In genomic region chr3:176055851-176056250, GRCh38 we compare ENCODE assay signal across 19 cellular contexts.
"Had no signal": no experiment of that assay in that cellular context is flagged by ENCODE, and none has a peak within 500 bp of the region (broad histone marks: within the 10 kb centered on the region; RNA-seq: fewer than 3 reads in every experiment).

No MANE protein-coding gene starts in this region.

- H3K27me3 ChIP-seq: gastrocnemius medialis, heart right ventricle, neutrophil, right lobe of liver, suprapubic skin, thyroid gland had no signal

- H3K36me3 Mint-ChIP-seq: naive thymus-derived CD8-positive, alpha-beta T cell; stimulated activated effector memory CD8-positive, alpha-beta T cell treated with anti-CD3 and anti-CD28 coated beads, Interleukin-12 subunit alpha, Interleukin-12 subunit beta, amount 100 ng/mL, for 72 hours; type B pancreatic cell had no signal

- H3K36me3 ChIP-seq: gastrocnemius medialis, heart right ventricle, neutrophil, right lobe of liver, suprapubic skin, thyroid gland had no signal

- H3K27ac ChIP-seq: gastrocnemius medialis, heart right ventricle, neutrophil, psoas muscle, right lobe of liver, suprapubic skin, thyroid gland had no signal

- DNase-seq: effector CD4-positive, alpha-beta T cell; endodermal cell; gastrocnemius medialis; heart right ventricle; hypothalamus; kidney glomerular epithelial cell; mucosa of descending colon; naive thymus-derived CD8-positive, alpha-beta T cell; psoas muscle; retina; right lobe of liver; stimulated activated CD4-positive, alpha-beta T cell treated with anti-CD3 and anti-CD28 coated beads, Interleukin-4, amount 100 ng/mL, for 1 hour; stimulated activated CD8-positive, alpha-beta memory T cell treated with anti-CD3 and anti-CD28 coated beads, Interleukin-4, amount 100 ng/mL, for 48 hours; stimulated activated naive CD8-positive, alpha-beta T cell treated with anti-CD3 and anti-CD28 coated beads, Interleukin-15, Interleukin-2, amounts not matched to agents 100 U/mL and 50 U/mL, for 24 hours; thyroid gland had no signal

- H3K27ac Mint-ChIP-seq: endodermal cell; naive thymus-derived CD8-positive, alpha-beta T cell; stimulated activated effector memory CD8-positive, alpha-beta T cell treated with anti-CD3 and anti-CD28 coated beads, Interleukin-12 subunit alpha, Interleukin-12 subunit beta, amount 100 ng/mL, for 72 hours; type B pancreatic cell had no signal

- H3K4me1 Mint-ChIP-seq: endodermal cell; naive thymus-derived CD8-positive, alpha-beta T cell; stimulated activated effector memory CD8-positive, alpha-beta T cell treated with anti-CD3 and anti-CD28 coated beads, Interleukin-12 subunit alpha, Interleukin-12 subunit beta, amount 100 ng/mL, for 72 hours had no signal

- H3K9me3 ChIP-seq: gastrocnemius medialis, mucosa of descending colon, neutrophil, psoas muscle, right lobe of liver, suprapubic skin, thyroid gland had no signal

- H3K4me1 ChIP-seq: gastrocnemius medialis, heart right ventricle, psoas muscle, right lobe of liver, suprapubic skin, thyroid gland had no signal

- H3K9me3 Mint-ChIP-seq: endodermal cell, type B pancreatic cell had no signal

- H3K4me3 Mint-ChIP-seq: endodermal cell; naive thymus-derived CD8-positive, alpha-beta T cell; stimulated activated effector memory CD8-positive, alpha-beta T cell treated with anti-CD3 and anti-CD28 coated beads, Interleukin-12 subunit alpha, Interleukin-12 subunit beta, amount 100 ng/mL, for 72 hours; type B pancreatic cell had no signal

- H3K4me3 ChIP-seq: gastrocnemius medialis, heart right ventricle, mucosa of descending colon, psoas muscle, right lobe of liver, suprapubic skin, thyroid gland had no signal

- H3K27me3 Mint-ChIP-seq: naive thymus-derived CD8-positive, alpha-beta T cell; type B pancreatic cell had no signal
